Comparison of ENCODE assay signal across 12 cellular contexts in the genomic region with DNA sequence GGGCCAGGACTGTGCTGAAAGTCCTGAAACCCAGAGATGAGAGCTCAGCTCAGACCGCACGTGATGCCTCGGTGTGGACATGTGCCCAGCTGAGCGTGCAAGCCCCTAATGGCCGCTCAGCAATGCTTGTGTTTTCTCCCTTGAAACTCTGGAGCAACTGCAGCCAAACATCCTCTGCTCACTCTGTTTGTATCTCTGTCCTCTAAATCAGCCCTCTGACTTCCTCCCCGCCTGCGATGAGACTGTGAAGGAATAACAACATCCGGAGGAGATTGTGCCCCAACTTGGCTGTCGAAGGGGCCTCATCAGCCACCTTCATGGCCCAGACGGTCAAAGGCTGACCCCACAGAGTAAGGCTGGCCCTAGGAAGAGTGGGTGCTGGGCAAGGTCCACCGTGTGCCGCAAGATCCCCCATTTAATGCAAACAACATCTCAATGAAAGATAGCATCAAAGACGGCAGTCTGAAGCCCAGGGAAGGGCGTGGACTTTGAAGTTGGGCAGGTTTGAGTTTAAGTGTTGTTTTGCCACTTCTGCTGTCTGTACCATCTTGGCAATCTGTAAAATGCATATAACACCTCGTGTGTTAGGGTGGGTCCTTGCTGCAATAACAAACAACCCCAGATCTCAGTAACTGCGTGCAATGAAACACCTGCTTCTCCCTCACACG. TPM values are rescaled to one million over a fixed set of nuclear protein-coding genes. Genes with fewer than 3 reads are reported as not detected.
DNase-seq lines count a peak whose midpoint lies in the region; ATAC-seq and TF ChIP-seq lines count a peak whose summit lies in the region.
"Had no signal": no experiment of that assay in that cellular context is flagged by ENCODE, and none has a peak within 500 bp of the region (broad histone marks: within the 10 kb centered on the region; RNA-seq: fewer than 3 reads in every experiment).

No MANE protein-coding gene starts in this region.

- no peaks in the 10 kb centered on the region for H3K9me3 ChIP-seq in skeletal muscle satellite cell (replicated peaks; ENCODE audit: low read length)

- H3K4me1 Mint-ChIP-seq in IgD-negative memory B cell (peaks cover 0 to 2% (median 2%) of the 10 kb centered on the region in 3 donors), endothelial cell (ENCODE audit: unreplicated experiment) (peaks cover 35% of the 10 kb centered on the region)
- peaks cover 37% of the 10 kb centered on the region for H3K4me1 Mint-ChIP-seq in activated CD4-positive, alpha-beta memory T cell treated with anti-CD3 and anti-CD28 coated beads, Interleukin-2, amount 10 ng/mL, durations not matched to agents 7 days and 5 days

- no peaks in the 10 kb centered on the region for H3K27me3 ChIP-seq in skeletal muscle satellite cell (ENCODE audit: control insufficient read depth, insufficient read depth, low read length)

- no peaks in the 10 kb centered on the region for H3K36me3 ChIP-seq in skeletal muscle satellite cell (ENCODE audit: insufficient read depth, low read length)

- POLR2A ChIA-PET in activated CD4-positive, alpha-beta memory T cell treated with anti-CD3 and anti-CD28 coated beads, Interleukin-2, amount 10 ng/mL, durations not matched to agents 7 days and 5 days (lab: Charles Lee): interaction anchor here (1.0 to 2.2 kb wide), 5 partner anchors 11 to 117 kb away, joined by 3 to 6 read pairs (median 4); no protein-coding TSS in a partner anchor

- ATAC-seq in HG02973 (IDR thresholded peaks at IDR 0.05; ENCODE audit: unreplicated experiment): no peak

- H3K4me3 ChIP-seq in skeletal muscle satellite cell (ENCODE audit: low read length): no peak overlapping the region

- no peak overlapping the region for H3K9ac ChIP-seq in skeletal muscle satellite cell (ENCODE audit: low read depth, low read length)

- H3K36me3 Mint-ChIP-seq in IgD-negative memory B cell (peaks cover 1% of the 10 kb centered on the region), endothelial cell (ENCODE audit: low read depth, unreplicated experiment) (peaks cover 5% of the 10 kb centered on the region)
- peaks cover 4% of the 10 kb centered on the region for H3K36me3 Mint-ChIP-seq in activated CD4-positive, alpha-beta memory T cell treated with anti-CD3 and anti-CD28 coated beads, Interleukin-2, amount 10 ng/mL, durations not matched to agents 7 days and 5 days (ENCODE audit: low read depth)

- H3K4me3 Mint-ChIP-seq in IgD-negative memory B cell: peak overlapping the region in 3 of 4 donors; percentile 56 to 80 (median 58)
- H3K4me3 Mint-ChIP-seq in activated CD4-positive, alpha-beta memory T cell treated with anti-CD3 and anti-CD28 coated beads, Interleukin-2, amount 10 ng/mL, durations not matched to agents 7 days and 5 days: peak overlapping the region; percentile 66
- H3K4me3 Mint-ChIP-seq in endothelial cell (ENCODE audit: unreplicated experiment): no peak overlapping the region

- in situ Hi-C loops in ACHN (cut with HindIII; ENCODE audit: low pct_ligation_motif_present, low pct_unique_long_range_greater_than_20kb, low sequenced_read_pairs): no loop called here

- peaks cover 46% of the 10 kb centered on the region for H3K4me1 ChIP-seq in skeletal muscle satellite cell (ENCODE audit: control insufficient read depth, insufficient read depth, low read length)

- peaks cover 17% of the 10 kb centered on the region for H3K27me3 Mint-ChIP-seq in IgD-negative memory B cell
- H3K27me3 Mint-ChIP-seq in activated CD4-positive, alpha-beta memory T cell treated with anti-CD3 and anti-CD28 coated beads, Interleukin-2, amount 10 ng/mL, durations not matched to agents 7 days and 5 days: peaks cover 13% of the 10 kb centered on the region
- H3K27me3 Mint-ChIP-seq in endothelial cell (ENCODE audit: unreplicated experiment): peaks cover 4% of the 10 kb centered on the region

- peak overlapping the region; percentile 59 for H3K4me2 ChIP-seq in skeletal muscle satellite cell (ENCODE audit: low read length)

- CTCF ChIA-PET in activated CD4-positive, alpha-beta memory T cell treated with anti-CD3 and anti-CD28 coated beads, Interleukin-2, amount 10 ng/mL, durations not matched to agents 7 days and 5 days (lab: Charles Lee): interaction anchor here (1.0 to 1.5 kb wide), 2 partner anchors 59 to 65 kb away, joined by 5 to 6 read pairs; no protein-coding TSS in a partner anchor

- peak; percentile 46 for DNase-seq in activated CD4-positive, alpha-beta memory T cell treated with anti-CD3 and anti-CD28 coated beads, Interleukin-2, amount 10 ng/mL, durations not matched to agents 7 days and 5 days
- no peak for DNase-seq in endothelial cell (ENCODE audit: low spot score)
- no peak for DNase-seq in hypothalamus (lab: John Stamatoyannopoulos, UW)
- DNase-seq in ACHN: no peak
- DNase-seq in NCI-H774 (lab: John Stamatoyannopoulos, UW): no peak
- DNase-seq: anterior cingulate cortex, SW 1271 had no signal

- H3K27ac Mint-ChIP-seq in IgD-negative memory B cell (peak overlapping the region in 1 of 3 donors; percentile 46), endothelial cell (ENCODE audit: unreplicated experiment) (peak overlapping the region; percentile 62)
- peak overlapping the region; percentile 93 for H3K27ac Mint-ChIP-seq in activated CD4-positive, alpha-beta memory T cell treated with anti-CD3 and anti-CD28 coated beads, Interleukin-2, amount 10 ng/mL, durations not matched to agents 7 days and 5 days

- no peak for TF ChIP-seq CTCF in endothelial cell (IDR thresholded peaks at IDR 0.05; ENCODE audit: unreplicated experiment)

- H3K9me3 Mint-ChIP-seq in IgD-negative memory B cell: no peaks in the 10 kb centered on the region
- no peaks in the 10 kb centered on the region for H3K9me3 Mint-ChIP-seq in activated CD4-positive, alpha-beta memory T cell treated with anti-CD3 and anti-CD28 coated beads, Interleukin-2, amount 10 ng/mL, durations not matched to agents 7 days and 5 days
- no peaks in the 10 kb centered on the region for H3K9me3 Mint-ChIP-seq in endothelial cell (ENCODE audit: unreplicated experiment)

RNA-seq across cellular contexts. Expression of a gene that starts 39.9 kb away (rescaled TPM):
- polyA plus RNA-seq in IgD-negative memory B cell: not detected
- not detected for total RNA-seq in activated CD4-positive, alpha-beta memory T cell treated with anti-CD3 and anti-CD28 coated beads, Interleukin-2, amount 10 ng/mL, durations not matched to agents 7 days and 5 days
- total RNA-seq in endothelial cell (ENCODE audit: unreplicated experiment): not detected
- not detected in 2 replicates for total RNA-seq in skeletal muscle satellite cell (2012; rRNA removed)
- total RNA-seq: fibroblast of villous mesenchyme, mononuclear cell had no signal
